ENCODE assay signal across 1 cellular context in genomic region chr21:32732544-32732943, GRCh38.
TF ChIP-seq lines count a peak whose summit lies in the region.

No MANE protein-coding gene starts in this region.

TF ChIP-seq in GM23338, 12 proteins besides CTCF, POLR2A, EP300 and RAD21 (continued from another document):
- TF ChIP-seq NANOG (IDR thresholded peaks at IDR 0.05; ENCODE audit: borderline replicate concordance), result no peak
- no peak for TF ChIP-seq POLR2AphosphoS5 (IDR thresholded peaks at IDR 0.05; ENCODE audit: low read depth)
